Comparison of ENCODE assay signal across 10 cellular contexts in the genomic region with DNA sequence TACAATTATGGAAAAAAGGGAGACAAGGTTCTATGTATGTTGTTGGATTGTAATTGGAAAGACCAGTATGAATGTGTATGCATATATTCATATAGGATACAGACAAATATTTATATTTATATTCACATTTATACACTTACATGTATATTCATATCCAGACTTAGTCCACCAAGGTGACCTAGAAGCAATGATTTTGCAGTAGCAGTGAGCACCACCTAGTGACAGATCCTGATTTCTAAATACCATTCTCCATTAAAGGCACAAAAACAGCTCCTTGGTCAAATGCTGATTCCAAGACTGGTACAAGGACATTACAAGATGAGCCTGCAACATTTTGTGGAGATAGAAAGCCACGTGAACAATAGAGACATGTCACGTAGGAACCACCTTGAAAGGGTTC.
DNase-seq lines count a peak whose midpoint lies in the region; ATAC-seq, FAIRE-seq and TF ChIP-seq lines count a peak whose summit lies in the region.
"Had no signal": no experiment of that assay in that cellular context is flagged by ENCODE, and none has a peak within 500 bp of the region (broad histone marks: within the 10 kb centered on the region; RNA-seq: fewer than 3 reads in every experiment).

No MANE protein-coding gene starts in this region.

- POLR2A ChIA-PET in SK-N-SH (lab: Yijun Ruan, JAX), result no interaction called here

- DNase-seq in D721Med (ENCODE audit: insufficient read length, low spot score) (no peak), HCEC 1CT (peak; percentile 15), SK-N-SH (no peak), hepatocyte (ENCODE audit: low spot score) (no peak), kidney (no peak), T1000 (lab: John Stamatoyannopoulos, UW) (no peak)
- DNase-seq: activated CD8-positive, alpha-beta memory T cell treated with anti-CD3 and anti-CD28 coated beads, Interleukin-2, amount 50 U/mL, for 4 hours; stimulated activated CD4-positive, alpha-beta T cell treated with anti-CD3 and anti-CD28 coated beads, Interleukin-12 subunit alpha, Interleukin-12 subunit beta, amount 100 ng/mL, for 4 hours had no signal

- 94% methylated on average over 2 of the region's 2 CpGs for WGBS in SK-N-SH (ENCODE audit: low lambda C conversion rate)
- WGBS in hepatocyte (ENCODE audit: low lambda C conversion rate, missing lambda C conversion rate), result 96% methylated on average over 2 of the region's 2 CpGs

- H3K36me3 ChIP-seq in SK-N-SH (replicated peaks in 1 of 2; ENCODE audit: control insufficient read depth in 1 of 2, insufficient read depth in 2 of 2, low read length in 1 of 2) (peaks cover 3 to 11% of the 10 kb centered on the region in 2 experiments), hepatocyte (replicated peaks; ENCODE audit: insufficient read depth, low read depth) (no peaks in the 10 kb centered on the region), kidney (ENCODE audit: control insufficient read depth in 1 of 2, insufficient read depth in 2 of 2, low read length in 2 of 2) (no peaks in the 10 kb centered on the region)

- no peak overlapping the region for H2AFZ ChIP-seq in SK-N-SH (ENCODE audit: low read depth)
- H2AFZ ChIP-seq in hepatocyte, result no peak overlapping the region

- TF ChIP-seq EP300 in SK-N-SH (IDR thresholded peaks at IDR 0.05; ENCODE audit: borderline replicate concordance in 1 of 2, low read depth in 1 of 2, low read length in 1 of 2), result no peak

- FAIRE-seq in D721Med (lab: Jason Lieb, UNC) (peak; percentile 89), kidney (lab: Jason Lieb, UNC) (no peak)

- H3K4me1 ChIP-seq in SK-N-SH (ENCODE audit: control insufficient read depth in 1 of 2, insufficient read depth in 2 of 2, low read depth in 1 of 2, low read length in 1 of 2) (peaks cover 0 to 12% of the 10 kb centered on the region in 2 experiments; a peak in 3 of 4 replicates), hepatocyte (ENCODE audit: insufficient read depth) (no peaks in the 10 kb centered on the region), kidney (ENCODE audit: control insufficient read depth in 1 of 2, insufficient read depth in 1 of 2, low read depth in 1 of 2, low read length in 2 of 2) (no peaks in the 10 kb centered on the region)

- H3K9me3 ChIP-seq in SK-N-SH, result no peaks in the 10 kb centered on the region
- H3K9me3 ChIP-seq in hepatocyte (ENCODE audit: low read depth), result no peaks in the 10 kb centered on the region
- H3K9me3 ChIP-seq in kidney (ENCODE audit: control insufficient read depth in 1 of 2, low read length in 2 of 2), result no peaks in the 10 kb centered on the region

- H3K27me3 ChIP-seq in SK-N-SH (ENCODE audit: insufficient read depth) (no peaks in the 10 kb centered on the region), hepatocyte (no peaks in the 10 kb centered on the region)

- H3F3A ChIP-seq in SK-N-SH (replicated peaks; ENCODE audit: insufficient read depth), result peaks cover 24% of the 10 kb centered on the region

- H3K4me2 ChIP-seq in SK-N-SH (no peak overlapping the region), hepatocyte (no peak overlapping the region)

- H3K9me2 ChIP-seq in SK-N-SH (no peaks in the 10 kb centered on the region), hepatocyte (replicated peaks; ENCODE audit: insufficient read depth) (no peaks in the 10 kb centered on the region)

- H4K20me1 ChIP-seq in SK-N-SH (ENCODE audit: insufficient read depth) (peaks cover 5% of the 10 kb centered on the region; the same call in 1 of the 2 replicates), hepatocyte (ENCODE audit: insufficient read depth, poor library complexity, severe bottlenecking) (no peaks in the 10 kb centered on the region)

- intact Hi-C loops in kidney (cut with DNase I), result no loop called here

- ATAC-seq in GM18861 (IDR thresholded peaks at IDR 0.05; ENCODE audit: unreplicated experiment) (no peak), GM21515 (IDR thresholded peaks at IDR 0.05; ENCODE audit: unreplicated experiment) (no peak)

- H3K79me2 ChIP-seq in SK-N-SH (ENCODE audit: insufficient read depth) (no peaks in the 10 kb centered on the region), hepatocyte (no peaks in the 10 kb centered on the region)

- CTCF ChIA-PET in SK-N-SH (lab: Yijun Ruan, JAX), result interaction anchor here (1.0 to 2.3 kb wide), 6 partner anchors 10 to 66 kb away, joined by 3 to 10 read pairs (median 6); no protein-coding TSS in a partner anchor

- peak; percentile 44 for TF ChIP-seq RAD21 in SK-N-SH (IDR thresholded peaks at IDR 0.05; ENCODE audit: low read length)

- H3K9ac ChIP-seq in SK-N-SH (no peak overlapping the region), kidney (ENCODE audit: low read length in 2 of 2) (no peak overlapping the region)

- H3K4me3 ChIP-seq in SK-N-SH (ENCODE audit: low read depth in 2 of 2, low read length in 1 of 2), result no peak overlapping the region
- H3K4me3 ChIP-seq in hepatocyte, result no peak overlapping the region
- H3K4me3 ChIP-seq in kidney (ENCODE audit: low read length in 2 of 2), result no peak overlapping the region

- TF ChIP-seq CTCF in D721Med (IDR thresholded peaks at IDR 0.05; ENCODE audit: insufficient read depth, missing control alignments), result peak; percentile 46
- TF ChIP-seq CTCF in SK-N-SH (IDR thresholded peaks at IDR 0.05), result peak; percentile 35; the same call in 1 of the 2 replicates
- peak; percentile 6 for TF ChIP-seq CTCF in hepatocyte (IDR thresholded peaks at IDR 0.05; ENCODE audit: poor library complexity)
- TF ChIP-seq CTCF in kidney (IDR thresholded peaks at IDR 0.05; ENCODE audit: borderline replicate concordance, extremely low read depth, insufficient read depth), result no peak

- H3K27ac ChIP-seq in SK-N-SH (ENCODE audit: low read depth in 2 of 2, low read length in 1 of 2) (no peak overlapping the region), hepatocyte (no peak overlapping the region), kidney (ENCODE audit: low read depth in 2 of 2, low read length in 2 of 2) (no peak overlapping the region)

TF ChIP-seq in SK-N-SH, 30 proteins besides CTCF, POLR2A, EP300 and RAD21 (continues in another document):
- TF ChIP-seq RFX5 (IDR thresholded peaks at IDR 0.05; ENCODE audit: low read length), result no peak
- TF ChIP-seq, protein P1, sequence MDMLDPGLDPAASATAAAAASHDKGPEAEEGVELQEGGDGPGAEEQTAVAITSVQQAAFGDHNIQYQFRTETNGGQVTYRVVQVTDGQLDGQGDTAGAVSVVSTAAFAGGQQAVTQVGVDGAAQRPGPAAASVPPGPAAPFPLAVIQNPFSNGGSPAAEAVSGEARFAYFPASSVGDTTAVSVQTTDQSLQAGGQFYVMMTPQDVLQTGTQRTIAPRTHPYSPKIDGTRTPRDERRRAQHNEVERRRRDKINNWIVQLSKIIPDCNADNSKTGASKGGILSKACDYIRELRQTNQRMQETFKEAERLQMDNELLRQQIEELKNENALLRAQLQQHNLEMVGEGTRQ (IDR thresholded peaks at IDR 0.05; ENCODE audit: borderline replicate concordance, low read depth, low read length), result no peak
- no peak for TF ChIP-seq GABPA (IDR thresholded peaks at IDR 0.05; ENCODE audit: low read depth)
- TF ChIP-seq ELF1 (IDR thresholded peaks at IDR 0.05), result no peak
- no peak for TF ChIP-seq SIN3A (IDR thresholded peaks at IDR 0.05; ENCODE audit: borderline replicate concordance, low read depth, low read length)
- TF ChIP-seq, protein P2, sequence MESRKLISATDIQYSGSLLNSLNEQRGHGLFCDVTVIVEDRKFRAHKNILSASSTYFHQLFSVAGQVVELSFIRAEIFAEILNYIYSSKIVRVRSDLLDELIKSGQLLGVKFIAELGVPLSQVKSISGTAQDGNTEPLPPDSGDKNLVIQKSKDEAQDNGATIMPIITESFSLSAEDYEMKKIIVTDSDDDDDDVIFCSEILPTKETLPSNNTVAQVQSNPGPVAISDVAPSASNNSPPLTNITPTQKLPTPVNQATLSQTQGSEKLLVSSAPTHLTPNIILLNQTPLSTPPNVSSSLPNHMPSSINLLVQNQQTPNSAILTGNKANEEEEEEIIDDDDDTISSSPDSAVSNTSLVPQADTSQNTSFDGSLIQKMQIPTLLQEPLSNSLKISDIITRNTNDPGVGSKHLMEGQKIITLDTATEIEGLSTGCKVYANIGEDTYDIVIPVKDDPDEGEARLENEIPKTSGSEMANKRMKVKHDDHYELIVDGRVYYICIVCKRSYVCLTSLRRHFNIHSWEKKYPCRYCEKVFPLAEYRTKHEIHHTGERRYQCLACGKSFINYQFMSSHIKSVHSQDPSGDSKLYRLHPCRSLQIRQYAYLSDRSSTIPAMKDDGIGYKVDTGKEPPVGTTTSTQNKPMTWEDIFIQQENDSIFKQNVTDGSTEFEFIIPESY (IDR thresholded peaks at IDR 0.05; ENCODE audit: borderline replicate concordance, low read depth), result no peak
- TF ChIP-seq, protein P3, sequence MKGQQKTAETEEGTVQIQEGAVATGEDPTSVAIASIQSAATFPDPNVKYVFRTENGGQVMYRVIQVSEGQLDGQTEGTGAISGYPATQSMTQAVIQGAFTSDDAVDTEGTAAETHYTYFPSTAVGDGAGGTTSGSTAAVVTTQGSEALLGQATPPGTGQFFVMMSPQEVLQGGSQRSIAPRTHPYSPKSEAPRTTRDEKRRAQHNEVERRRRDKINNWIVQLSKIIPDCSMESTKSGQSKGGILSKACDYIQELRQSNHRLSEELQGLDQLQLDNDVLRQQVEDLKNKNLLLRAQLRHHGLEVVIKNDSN (IDR thresholded peaks at IDR 0.05; ENCODE audit: borderline replicate concordance, low read depth), result no peak
- no peak for TF ChIP-seq NRF1 (IDR thresholded peaks at IDR 0.05; ENCODE audit: low read depth, low read length)
- TF ChIP-seq EZH2phosphoT487 (IDR thresholded peaks at IDR 0.05; ENCODE audit: borderline replicate concordance, low read depth), result no peak
- no peak; the same call in 1 of the 2 replicates for TF ChIP-seq SMC3 (IDR thresholded peaks at IDR 0.05; ENCODE audit: low read depth, low read length)
- TF ChIP-seq CHD2 (IDR thresholded peaks at IDR 0.05; ENCODE audit: low read length, partially characterized antibody), result no peak
- TF ChIP-seq MAX (IDR thresholded peaks at IDR 0.05; ENCODE audit: low read depth), result no peak
- TF ChIP-seq TAF1 (IDR thresholded peaks at IDR 0.05; ENCODE audit: borderline replicate concordance, low read depth, low read length), result no peak
- TF ChIP-seq RCOR1 (IDR thresholded peaks at IDR 0.05; ENCODE audit: low read length), result no peak
- no peak for TF ChIP-seq GATA2 (CRISPR knock-in tag; IDR thresholded peaks at IDR 0.05)
- no peak for TF ChIP-seq FOXM1 (IDR thresholded peaks at IDR 0.05; ENCODE audit: low read depth)
- TF ChIP-seq FOSL2 (IDR thresholded peaks at IDR 0.05; ENCODE audit: borderline replicate concordance, low read depth), result no peak
- TF ChIP-seq JUND (IDR thresholded peaks at IDR 0.05), result no peak
